In genomic region chrX:12999422-12999821, GRCh38 we compare ENCODE assay signal across 8 cellular contexts. TPM values are rescaled to one million over a fixed set of nuclear protein-coding genes. Genes with fewer than 3 reads are reported as not detected.
DNase-seq lines count a peak whose midpoint lies in the region; ATAC-seq, FAIRE-seq and TF ChIP-seq lines count a peak whose summit lies in the region.

No MANE protein-coding gene starts in this region.

- H3K4me1 ChIP-seq in aorta (ENCODE audit: control insufficient read depth in 1 of 2, insufficient read depth in 2 of 2, low read length in 2 of 2): peaks cover 0 to 3% of the 10 kb centered on the region in 2 donors

- no peak overlapping the region for H3K4me3 ChIP-seq in aorta (ENCODE audit: low read length in 2 of 2)

- no peaks in the 10 kb centered on the region for H3K9me3 Mint-ChIP-seq in activated CD4-positive, alpha-beta T cell treated with anti-CD3 and anti-CD28 coated beads for 36 hours (ENCODE audit: low read depth)
- no peaks in the 10 kb centered on the region for H3K9me3 Mint-ChIP-seq in naive thymus-derived CD8-positive, alpha-beta T cell

- no peaks in the 10 kb centered on the region for H3K36me3 ChIP-seq in aorta (ENCODE audit: control insufficient read depth in 1 of 2, insufficient read depth in 2 of 2, low read length in 1 of 2)

- peaks cover 62% of the 10 kb centered on the region for H3K4me1 Mint-ChIP-seq in activated CD4-positive, alpha-beta T cell treated with anti-CD3 and anti-CD28 coated beads for 36 hours
- H3K4me1 Mint-ChIP-seq in naive thymus-derived CD8-positive, alpha-beta T cell: peaks cover 6 to 70% (median 54%) of the 10 kb centered on the region in 4 donors

- CTCF ChIA-PET in activated CD4-positive, alpha-beta T cell treated with anti-CD3 and anti-CD28 coated beads for 36 hours (lab: Charles Lee): interaction anchor here (0.9 to 3.5 kb wide), 8 partner anchors 11 to 88 kb away, joined by 3 to 16 read pairs (median 5); no protein-coding TSS in a partner anchor

- intact Hi-C loops in activated CD4-positive, alpha-beta T cell treated with anti-CD3 and anti-CD28 coated beads for 36 hours (cut with DNase I, micrococcal nuclease): loop anchor here (1.0 to 5.0 kb wide), 6 partner anchors 14 to 168 kb away; no protein-coding TSS in a partner anchor
- intact Hi-C loops in aorta (cut with DNase I): no loop called here

- FAIRE-seq in HTR-8/SVneo (lab: Jason Lieb, UNC): no peak

- TF ChIP-seq POLR2A in erythroblast (IDR thresholded peaks at IDR 0.05; ENCODE audit: low read length): no peak

- peak; percentile 75 for DNase-seq in activated CD4-positive, alpha-beta T cell treated with anti-CD3 and anti-CD28 coated beads for 36 hours
- DNase-seq in naive thymus-derived CD8-positive, alpha-beta T cell: peak in 7 of 10 donors; percentile 35 to 70 (median 59)
- DNase-seq in aorta (no peak), HPDE6-E6E7 (ENCODE audit: extremely low spot score) (no peak), erythroblast (lab: John Stamatoyannopoulos, UW) (no peak), HTR-8/SVneo (ENCODE audit: insufficient read length, low spot score) (no peak)

- ATAC-seq in GM18508 (IDR thresholded peaks at IDR 0.05; ENCODE audit: insufficient read depth, unreplicated experiment): peak; percentile 38
- peak; percentile 58 for ATAC-seq in HG02852 (IDR thresholded peaks at IDR 0.05; ENCODE audit: unreplicated experiment)
- ATAC-seq in activated CD4-positive, alpha-beta T cell treated with anti-CD3 and anti-CD28 coated beads for 36 hours: peak; percentile 58
- peak; percentile 63 to 82 for ATAC-seq in naive thymus-derived CD8-positive, alpha-beta T cell
- no peak for ATAC-seq in aorta (ENCODE audit: low FRiP score)

- H3K9me3 ChIP-seq in aorta (ENCODE audit: control insufficient read depth, low read length): no peaks in the 10 kb centered on the region

- H3K36me3 Mint-ChIP-seq in activated CD4-positive, alpha-beta T cell treated with anti-CD3 and anti-CD28 coated beads for 36 hours (ENCODE audit: low read depth): no peaks in the 10 kb centered on the region
- no peaks in the 10 kb centered on the region for H3K36me3 Mint-ChIP-seq in naive thymus-derived CD8-positive, alpha-beta T cell

- H3K27ac Mint-ChIP-seq in activated CD4-positive, alpha-beta T cell treated with anti-CD3 and anti-CD28 coated beads for 36 hours: peak overlapping the region; percentile 94
- peak overlapping the region; percentile 83 to 100 (median 96) for H3K27ac Mint-ChIP-seq in naive thymus-derived CD8-positive, alpha-beta T cell

- H3K27ac ChIP-seq in aorta (ENCODE audit: low read depth in 1 of 2, low read length in 2 of 2): no peak overlapping the region

- H3K27me3 Mint-ChIP-seq in activated CD4-positive, alpha-beta T cell treated with anti-CD3 and anti-CD28 coated beads for 36 hours: no peaks in the 10 kb centered on the region
- no peaks in the 10 kb centered on the region for H3K27me3 Mint-ChIP-seq in naive thymus-derived CD8-positive, alpha-beta T cell

- WGBS in aorta, 2 donors: 54 to 67% methylated on average over 9 of the region's 9 CpGs

- H3K27me3 ChIP-seq in aorta (ENCODE audit: control insufficient read depth in 1 of 2, insufficient read depth in 2 of 2, low read length in 1 of 2): no peaks in the 10 kb centered on the region

- H3K4me3 Mint-ChIP-seq in activated CD4-positive, alpha-beta T cell treated with anti-CD3 and anti-CD28 coated beads for 36 hours: peak overlapping the region; percentile 66
- peak overlapping the region; percentile 65 to 90 (median 82) for H3K4me3 Mint-ChIP-seq in naive thymus-derived CD8-positive, alpha-beta T cell

- POLR2A ChIA-PET in activated CD4-positive, alpha-beta T cell treated with anti-CD3 and anti-CD28 coated beads for 36 hours (lab: Charles Lee): interaction anchor here (0.6 to 1.9 kb wide), 9 partner anchors 22 to 89 kb away, joined by 3 to 10 read pairs (median 5); partner anchors contain the start of gene TMSB4X
- POLR2A ChIA-PET in naive thymus-derived CD8-positive, alpha-beta T cell (lab: Charles Lee): interaction anchor here (1.0 to 14.1 kb wide), 14 partner anchors 11 to 88 kb away, joined by 3 to 329 read pairs (median 8); partner anchors contain the start of gene TMSB4X

RNA-seq across cellular contexts. Expression of gene TMSB4X, which starts 24.5 kb away (rescaled TPM):
- 1,000 to 10,000 TPM; 3,666 to 4,468 TPM for total RNA-seq in activated CD4-positive, alpha-beta T cell treated with anti-CD3 and anti-CD28 coated beads for 36 hours
- total RNA-seq in naive thymus-derived CD8-positive, alpha-beta T cell: 1,000 to 10,000 TPM; 4,350 to 4,478 TPM
- over 10,000 TPM; 23,903 to 30,039 (median 28,786) TPM for polyA plus RNA-seq in naive thymus-derived CD8-positive, alpha-beta T cell
- total RNA-seq in aorta: 1,000 to 10,000 TPM; 2,762 to 3,390 TPM
- polyA plus RNA-seq in aorta: over 10,000 TPM in 1 of 2 donors, 1,000 to 10,000 TPM in 1; 8,938 to 17,543 TPM

RNA-seq across cellular contexts. Expression of gene FAM9C, which starts 45.0 kb away (rescaled TPM):
- not detected for total RNA-seq in activated CD4-positive, alpha-beta T cell treated with anti-CD3 and anti-CD28 coated beads for 36 hours
- not detected for total RNA-seq in naive thymus-derived CD8-positive, alpha-beta T cell
- polyA plus RNA-seq in naive thymus-derived CD8-positive, alpha-beta T cell: not detected
- total RNA-seq in aorta: not detected
- polyA plus RNA-seq in aorta: not detected

Comparison
In these comparisons a context has a peak if more than half of its experiments do, and no peak if none do; other contexts are left out.
1. DNase-seq: peak in activated CD4-positive, alpha-beta T cell treated with anti-CD3 and anti-CD28 coated beads for 36 hours (single experiment) and naive thymus-derived CD8-positive, alpha-beta T cell (7 of 10); none in aorta (0 of 2), HPDE6-E6E7 (single experiment), erythroblast (0 of 2) and HTR-8/SVneo (single experiment).
2. intact Hi-C loops: an anchor here in activated CD4-positive, alpha-beta T cell treated with anti-CD3 and anti-CD28 coated beads for 36 hours (1.0 to 5.0 kb wide); none called in aorta.